8 cellular contexts compared by ENCODE assay signal in genomic region chr4:139734201-139734874, GRCh38.
DNase-seq lines count a peak whose midpoint lies in the region; ATAC-seq and TF ChIP-seq lines count a peak whose summit lies in the region.

No MANE protein-coding gene starts in this region.

- no peaks in the 10 kb centered on the region for H3K36me3 Mint-ChIP-seq in activated naive CD4-positive, alpha-beta T cell treated with anti-CD3 and anti-CD28 coated beads, Interleukin-2, amount 10 ng/mL, durations not matched to agents 7 days and 5 days
- peaks cover 2% of the 10 kb centered on the region for H3K36me3 Mint-ChIP-seq in activated naive CD8-positive, alpha-beta T cell

- DNase-seq in activated naive CD4-positive, alpha-beta T cell treated with anti-CD3 and anti-CD28 coated beads, Interleukin-2, amount 10 ng/mL, durations not matched to agents 7 days and 5 days, result no peak
- no peak for DNase-seq in activated naive CD4-positive, alpha-beta T cell treated with anti-CD3 and anti-CD28 coated beads, Interleukin-2, amount 50 U/mL, for 16 hours
- DNase-seq in left cardiac atrium, result no peak
- no peak for DNase-seq in retinal pigment epithelial cell (ENCODE audit: low read depth)
- DNase-seq in DMS153 treated with DMSO at 0.1 percent for 48 hours (lab: John Stamatoyannopoulos, UW; ENCODE audit: unreplicated experiment), result no peak
- DNase-seq in H7, result no peak
- DNase-seq in D341Med (ENCODE audit: low spot score), result no peak

- no peaks in the 10 kb centered on the region for H3K36me3 ChIP-seq in H7 (replicated peaks; ENCODE audit: control insufficient read depth, insufficient read depth, low read length)

- H3K4me3 ChIP-seq in retinal pigment epithelial cell (ENCODE audit: low read length) (peak overlapping the region; percentile 53), H7 (ENCODE audit: insufficient read depth, low read depth, low read length) (no peak overlapping the region)

- H3K27ac Mint-ChIP-seq in activated naive CD4-positive, alpha-beta T cell treated with anti-CD3 and anti-CD28 coated beads, Interleukin-2, amount 10 ng/mL, durations not matched to agents 7 days and 5 days, result no peak overlapping the region
- no peak overlapping the region for H3K27ac Mint-ChIP-seq in activated naive CD8-positive, alpha-beta T cell

- ATAC-seq in left cardiac atrium, result peak; percentile 27 to 39

- peaks cover 15% of the 10 kb centered on the region for H3K4me1 Mint-ChIP-seq in activated naive CD4-positive, alpha-beta T cell treated with anti-CD3 and anti-CD28 coated beads, Interleukin-2, amount 10 ng/mL, durations not matched to agents 7 days and 5 days
- peaks cover 17% of the 10 kb centered on the region for H3K4me1 Mint-ChIP-seq in activated naive CD8-positive, alpha-beta T cell (ENCODE audit: low read depth)

- H3K9me3 Mint-ChIP-seq in activated naive CD4-positive, alpha-beta T cell treated with anti-CD3 and anti-CD28 coated beads, Interleukin-2, amount 10 ng/mL, durations not matched to agents 7 days and 5 days, result no peaks in the 10 kb centered on the region
- no peaks in the 10 kb centered on the region for H3K9me3 Mint-ChIP-seq in activated naive CD8-positive, alpha-beta T cell (ENCODE audit: low read depth)

- H3K4me3 Mint-ChIP-seq in activated naive CD4-positive, alpha-beta T cell treated with anti-CD3 and anti-CD28 coated beads, Interleukin-2, amount 10 ng/mL, durations not matched to agents 7 days and 5 days, result peak overlapping the region; percentile 55
- H3K4me3 Mint-ChIP-seq in activated naive CD8-positive, alpha-beta T cell, result peak overlapping the region; percentile 78

- intact Hi-C loops in left cardiac atrium (cut with DNase I), result loop anchor here (2.0 to 10.0 kb wide), 8 partner anchors 80 to 523 kb away; partner anchors contain the start of gene MAML3 (in 1 of the 2)

- no peak for TF ChIP-seq CTCF in retinal pigment epithelial cell (conservative IDR thresholded peaks at IDR 0.05; ENCODE audit: low read depth, low read length)

- CTCF ChIA-PET in activated naive CD4-positive, alpha-beta T cell treated with anti-CD3 and anti-CD28 coated beads, Interleukin-2, amount 10 ng/mL, durations not matched to agents 7 days and 5 days (lab: Charles Lee), result interaction anchor here (0.6 to 2.8 kb wide), 16 partner anchors 16 to 627 kb away, joined by 3 to 12 read pairs (median 4); no protein-coding TSS in a partner anchor

- peaks cover 64% of the 10 kb centered on the region for H3K27me3 Mint-ChIP-seq in activated naive CD4-positive, alpha-beta T cell treated with anti-CD3 and anti-CD28 coated beads, Interleukin-2, amount 10 ng/mL, durations not matched to agents 7 days and 5 days
- H3K27me3 Mint-ChIP-seq in activated naive CD8-positive, alpha-beta T cell, result peaks cover 24% of the 10 kb centered on the region

- peaks cover 5% of the 10 kb centered on the region for H3K27me3 ChIP-seq in H7 (ENCODE audit: control insufficient read depth, insufficient read depth, low read length)
